Comparison of ENCODE assay signal across 1 cellular context in the genomic region with DNA sequence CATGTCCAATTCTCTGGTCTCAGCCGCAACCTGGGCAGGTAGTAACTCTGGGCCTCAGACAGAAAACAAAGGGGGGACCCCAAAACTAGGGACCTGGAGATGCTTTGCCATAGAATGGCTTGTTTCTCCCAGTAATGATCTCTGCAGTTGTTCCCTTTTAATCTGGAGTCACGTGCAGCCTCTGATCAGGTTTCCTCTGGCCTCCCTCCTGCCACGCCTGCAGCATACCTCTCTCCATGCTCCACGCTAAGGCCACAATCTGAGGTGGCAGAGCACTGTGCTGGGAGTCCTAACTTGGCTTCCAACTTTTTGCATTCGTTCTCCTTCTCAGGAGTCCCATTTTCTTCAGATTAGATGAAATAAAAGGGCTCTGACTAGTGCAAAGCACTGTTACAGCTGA.
TF ChIP-seq lines count a peak whose summit lies in the region.

No MANE protein-coding gene starts in this region.

TF ChIP-seq in H1, 55 proteins besides CTCF, POLR2A, EP300 and RAD21 (continued from another document):
- TF ChIP-seq, protein P1, sequence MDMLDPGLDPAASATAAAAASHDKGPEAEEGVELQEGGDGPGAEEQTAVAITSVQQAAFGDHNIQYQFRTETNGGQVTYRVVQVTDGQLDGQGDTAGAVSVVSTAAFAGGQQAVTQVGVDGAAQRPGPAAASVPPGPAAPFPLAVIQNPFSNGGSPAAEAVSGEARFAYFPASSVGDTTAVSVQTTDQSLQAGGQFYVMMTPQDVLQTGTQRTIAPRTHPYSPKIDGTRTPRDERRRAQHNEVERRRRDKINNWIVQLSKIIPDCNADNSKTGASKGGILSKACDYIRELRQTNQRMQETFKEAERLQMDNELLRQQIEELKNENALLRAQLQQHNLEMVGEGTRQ (IDR thresholded peaks at IDR 0.05; ENCODE audit: low read length): peak; percentile 27; the same call in 1 of the 2 replicates
